Comparison of ENCODE assay signal across 1 cellular context in the genomic region with DNA sequence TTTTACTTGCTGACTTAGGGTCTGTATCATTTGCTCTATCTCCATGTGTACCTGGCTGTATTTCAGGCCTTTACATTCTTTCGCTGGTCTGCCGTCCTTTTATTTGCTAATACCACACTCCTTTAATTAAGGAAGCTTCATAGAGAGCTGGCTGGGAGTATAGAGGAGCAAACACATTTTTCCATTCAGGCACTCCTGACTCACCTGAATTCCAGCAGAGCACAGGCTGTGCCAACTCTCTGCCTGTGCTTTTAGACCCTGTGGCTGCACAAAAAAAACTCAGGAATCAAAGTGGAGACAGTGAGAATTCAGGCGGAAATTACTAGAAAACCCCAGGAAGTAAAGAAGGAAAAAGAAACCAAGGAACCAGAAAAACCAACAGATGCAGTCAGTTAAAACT.
TF ChIP-seq lines count a peak whose summit lies in the region.

No MANE protein-coding gene starts in this region.

TF ChIP-seq in GM23338, 12 proteins besides CTCF, POLR2A, EP300 and RAD21 (continued from another document):
- TF ChIP-seq, protein P1, sequence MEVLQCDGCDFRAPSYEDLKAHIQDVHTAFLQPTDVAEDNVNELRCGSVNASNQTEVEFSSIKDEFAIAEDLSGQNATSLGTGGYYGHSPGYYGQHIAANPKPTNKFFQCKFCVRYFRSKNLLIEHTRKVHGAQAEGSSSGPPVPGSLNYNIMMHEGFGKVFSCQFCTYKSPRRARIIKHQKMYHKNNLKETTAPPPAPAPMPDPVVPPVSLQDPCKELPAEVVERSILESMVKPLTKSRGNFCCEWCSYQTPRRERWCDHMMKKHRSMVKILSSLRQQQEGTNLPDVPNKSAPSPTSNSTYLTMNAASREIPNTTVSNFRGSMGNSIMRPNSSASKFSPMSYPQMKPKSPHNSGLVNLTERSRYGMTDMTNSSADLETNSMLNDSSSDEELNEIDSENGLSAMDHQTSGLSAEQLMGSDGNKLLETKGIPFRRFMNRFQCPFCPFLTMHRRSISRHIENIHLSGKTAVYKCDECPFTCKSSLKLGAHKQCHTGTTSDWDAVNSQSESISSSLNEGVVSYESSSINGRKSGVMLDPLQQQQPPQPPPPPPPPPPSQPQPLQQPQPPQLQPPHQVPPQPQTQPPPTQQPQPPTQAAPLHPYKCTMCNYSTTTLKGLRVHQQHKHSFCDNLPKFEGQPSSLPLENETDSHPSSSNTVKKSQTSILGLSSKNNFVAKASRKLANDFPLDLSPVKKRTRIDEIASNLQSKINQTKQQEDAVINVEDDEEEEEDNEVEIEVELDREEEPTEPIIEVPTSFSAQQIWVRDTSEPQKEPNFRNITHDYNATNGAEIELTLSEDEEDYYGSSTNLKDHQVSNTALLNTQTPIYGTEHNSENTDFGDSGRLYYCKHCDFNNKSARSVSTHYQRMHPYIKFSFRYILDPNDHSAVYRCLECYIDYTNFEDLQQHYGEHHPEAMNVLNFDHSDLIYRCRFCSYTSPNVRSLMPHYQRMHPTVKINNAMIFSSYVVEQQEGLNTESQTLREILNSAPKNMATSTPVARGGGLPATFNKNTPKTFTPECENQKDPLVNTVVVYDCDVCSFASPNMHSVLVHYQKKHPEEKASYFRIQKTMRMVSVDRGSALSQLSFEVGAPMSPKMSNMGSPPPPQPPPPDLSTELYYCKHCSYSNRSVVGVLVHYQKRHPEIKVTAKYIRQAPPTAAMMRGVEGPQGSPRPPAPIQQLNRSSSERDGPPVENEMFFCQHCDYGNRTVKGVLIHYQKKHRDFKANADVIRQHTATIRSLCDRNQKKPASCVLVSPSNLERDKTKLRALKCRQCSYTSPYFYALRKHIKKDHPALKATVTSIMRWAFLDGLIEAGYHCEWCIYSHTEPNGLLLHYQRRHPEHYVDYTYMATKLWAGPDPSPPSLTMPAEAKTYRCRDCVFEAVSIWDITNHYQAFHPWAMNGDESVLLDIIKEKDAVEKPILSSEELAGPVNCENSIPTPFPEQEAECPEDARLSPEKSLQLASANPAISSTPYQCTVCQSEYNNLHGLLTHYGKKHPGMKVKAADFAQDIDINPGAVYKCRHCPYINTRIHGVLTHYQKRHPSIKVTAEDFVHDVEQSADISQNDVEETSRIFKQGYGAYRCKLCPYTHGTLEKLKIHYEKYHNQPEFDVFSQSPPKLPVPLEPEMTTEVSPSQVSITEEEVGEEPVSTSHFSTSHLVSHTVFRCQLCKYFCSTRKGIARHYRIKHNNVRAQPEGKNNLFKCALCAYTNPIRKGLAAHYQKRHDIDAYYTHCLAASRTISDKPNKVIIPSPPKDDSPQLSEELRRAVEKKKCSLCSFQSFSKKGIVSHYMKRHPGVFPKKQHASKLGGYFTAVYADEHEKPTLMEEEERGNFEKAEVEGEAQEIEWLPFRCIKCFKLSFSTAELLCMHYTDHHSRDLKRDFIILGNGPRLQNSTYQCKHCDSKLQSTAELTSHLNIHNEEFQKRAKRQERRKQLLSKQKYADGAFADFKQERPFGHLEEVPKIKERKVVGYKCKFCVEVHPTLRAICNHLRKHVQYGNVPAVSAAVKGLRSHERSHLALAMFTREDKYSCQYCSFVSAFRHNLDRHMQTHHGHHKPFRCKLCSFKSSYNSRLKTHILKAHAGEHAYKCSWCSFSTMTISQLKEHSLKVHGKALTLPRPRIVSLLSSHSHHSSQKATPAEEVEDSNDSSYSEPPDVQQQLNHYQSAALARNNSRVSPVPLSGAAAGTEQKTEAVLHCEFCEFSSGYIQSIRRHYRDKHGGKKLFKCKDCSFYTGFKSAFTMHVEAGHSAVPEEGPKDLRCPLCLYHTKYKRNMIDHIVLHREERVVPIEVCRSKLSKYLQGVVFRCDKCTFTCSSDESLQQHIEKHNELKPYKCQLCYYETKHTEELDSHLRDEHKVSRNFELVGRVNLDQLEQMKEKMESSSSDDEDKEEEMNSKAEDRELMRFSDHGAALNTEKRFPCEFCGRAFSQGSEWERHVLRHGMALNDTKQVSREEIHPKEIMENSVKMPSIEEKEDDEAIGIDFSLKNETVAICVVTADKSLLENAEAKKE (CRISPR knock-in tag; IDR thresholded peaks at IDR 0.05), result no peak
- TF ChIP-seq STAT1 (IDR thresholded peaks at IDR 0.05; ENCODE audit: unreplicated experiment), result no peak
- TF ChIP-seq ZNF331 (CRISPR knock-in tag; IDR thresholded peaks at IDR 0.05; ENCODE audit: low read depth), result no peak
- no peak for TF ChIP-seq NANOG (IDR thresholded peaks at IDR 0.05; ENCODE audit: borderline replicate concordance)
- TF ChIP-seq, protein P2, sequence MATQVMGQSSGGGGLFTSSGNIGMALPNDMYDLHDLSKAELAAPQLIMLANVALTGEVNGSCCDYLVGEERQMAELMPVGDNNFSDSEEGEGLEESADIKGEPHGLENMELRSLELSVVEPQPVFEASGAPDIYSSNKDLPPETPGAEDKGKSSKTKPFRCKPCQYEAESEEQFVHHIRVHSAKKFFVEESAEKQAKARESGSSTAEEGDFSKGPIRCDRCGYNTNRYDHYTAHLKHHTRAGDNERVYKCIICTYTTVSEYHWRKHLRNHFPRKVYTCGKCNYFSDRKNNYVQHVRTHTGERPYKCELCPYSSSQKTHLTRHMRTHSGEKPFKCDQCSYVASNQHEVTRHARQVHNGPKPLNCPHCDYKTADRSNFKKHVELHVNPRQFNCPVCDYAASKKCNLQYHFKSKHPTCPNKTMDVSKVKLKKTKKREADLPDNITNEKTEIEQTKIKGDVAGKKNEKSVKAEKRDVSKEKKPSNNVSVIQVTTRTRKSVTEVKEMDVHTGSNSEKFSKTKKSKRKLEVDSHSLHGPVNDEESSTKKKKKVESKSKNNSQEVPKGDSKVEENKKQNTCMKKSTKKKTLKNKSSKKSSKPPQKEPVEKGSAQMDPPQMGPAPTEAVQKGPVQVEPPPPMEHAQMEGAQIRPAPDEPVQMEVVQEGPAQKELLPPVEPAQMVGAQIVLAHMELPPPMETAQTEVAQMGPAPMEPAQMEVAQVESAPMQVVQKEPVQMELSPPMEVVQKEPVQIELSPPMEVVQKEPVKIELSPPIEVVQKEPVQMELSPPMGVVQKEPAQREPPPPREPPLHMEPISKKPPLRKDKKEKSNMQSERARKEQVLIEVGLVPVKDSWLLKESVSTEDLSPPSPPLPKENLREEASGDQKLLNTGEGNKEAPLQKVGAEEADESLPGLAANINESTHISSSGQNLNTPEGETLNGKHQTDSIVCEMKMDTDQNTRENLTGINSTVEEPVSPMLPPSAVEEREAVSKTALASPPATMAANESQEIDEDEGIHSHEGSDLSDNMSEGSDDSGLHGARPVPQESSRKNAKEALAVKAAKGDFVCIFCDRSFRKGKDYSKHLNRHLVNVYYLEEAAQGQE (IDR thresholded peaks at IDR 0.05; ENCODE audit: unreplicated experiment), result no peak
- TF ChIP-seq ZNF114 (CRISPR knock-in tag; IDR thresholded peaks at IDR 0.05), result no peak
- no peak for TF ChIP-seq EZH2 (IDR thresholded peaks at IDR 0.05; ENCODE audit: low read depth, unreplicated experiment)
- TF ChIP-seq EZH2phosphoT487 (IDR thresholded peaks at IDR 0.05; ENCODE audit: unreplicated experiment), result no peak
- TF ChIP-seq, protein P3, sequence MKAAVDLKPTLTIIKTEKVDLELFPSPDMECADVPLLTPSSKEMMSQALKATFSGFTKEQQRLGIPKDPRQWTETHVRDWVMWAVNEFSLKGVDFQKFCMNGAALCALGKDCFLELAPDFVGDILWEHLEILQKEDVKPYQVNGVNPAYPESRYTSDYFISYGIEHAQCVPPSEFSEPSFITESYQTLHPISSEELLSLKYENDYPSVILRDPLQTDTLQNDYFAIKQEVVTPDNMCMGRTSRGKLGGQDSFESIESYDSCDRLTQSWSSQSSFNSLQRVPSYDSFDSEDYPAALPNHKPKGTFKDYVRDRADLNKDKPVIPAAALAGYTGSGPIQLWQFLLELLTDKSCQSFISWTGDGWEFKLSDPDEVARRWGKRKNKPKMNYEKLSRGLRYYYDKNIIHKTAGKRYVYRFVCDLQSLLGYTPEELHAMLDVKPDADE (IDR thresholded peaks at IDR 0.05), result no peak
- no peak for TF ChIP-seq POLR2AphosphoS5 (IDR thresholded peaks at IDR 0.05; ENCODE audit: low read depth)
